11 cellular contexts compared by ENCODE assay signal in the genomic region with DNA sequence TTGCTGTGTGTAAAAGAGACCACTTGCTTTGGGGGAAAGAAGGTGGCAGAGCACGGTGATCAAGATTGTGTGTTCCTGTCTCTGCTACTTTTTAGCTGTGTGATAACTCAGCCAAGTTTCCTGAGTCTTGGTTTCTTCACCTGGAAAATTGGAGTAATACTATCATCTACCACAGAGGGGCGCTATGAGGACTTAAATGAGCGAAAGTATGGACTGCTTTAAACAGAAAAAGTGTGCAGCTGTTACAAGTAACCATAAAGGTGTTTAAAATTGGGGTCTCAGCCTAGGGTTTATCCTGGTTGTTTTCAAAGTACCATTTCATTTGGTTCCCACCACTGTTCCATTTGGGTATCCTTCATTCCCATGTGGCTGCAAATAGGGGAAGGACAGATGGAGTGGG.
DNase-seq lines count a peak whose midpoint lies in the region; ATAC-seq and TF ChIP-seq lines count a peak whose summit lies in the region.
"Had no signal": no experiment of that assay in that cellular context is flagged by ENCODE, and none has a peak within 500 bp of the region (broad histone marks: within the 10 kb centered on the region; RNA-seq: fewer than 3 reads in every experiment).

No MANE protein-coding gene starts in this region.

- intact Hi-C loops in mucosa of descending colon (cut with DNase I, micrococcal nuclease) = no loop called here

- no peak overlapping the region for H2AFZ ChIP-seq in smooth muscle cell (ENCODE audit: low read depth)

- peaks cover 24% of the 10 kb centered on the region for H3K27me3 ChIP-seq in smooth muscle cell (ENCODE audit: low read depth)

- no peaks in the 10 kb centered on the region for H3K9me3 ChIP-seq in smooth muscle cell (replicated peaks; ENCODE audit: low read depth)
- H3K9me3 ChIP-seq in mucosa of descending colon = no peaks in the 10 kb centered on the region

- no peak overlapping the region for H3K27ac ChIP-seq in smooth muscle cell (ENCODE audit: low read depth)

- H3K4me3 ChIP-seq in epithelial cell of esophagus (ENCODE audit: low read length) = no peak overlapping the region
- H3K4me3 ChIP-seq in smooth muscle cell = no peak overlapping the region
- no peak overlapping the region for H3K4me3 ChIP-seq in mucosa of descending colon

- no peak overlapping the region for H3K9ac ChIP-seq in smooth muscle cell (ENCODE audit: low read depth)

- H3K4me3 Mint-ChIP-seq in activated CD4-positive, alpha-beta T cell treated with anti-CD3 and anti-CD28 coated beads, Interleukin-2, amount 10 ng/mL, durations not matched to agents 7 days and 5 days = no peak overlapping the region
- H3K4me3 Mint-ChIP-seq: naive thymus-derived CD8-positive, alpha-beta T cell had no signal

- no peak for ATAC-seq in mucosa of descending colon
- ATAC-seq: naive thymus-derived CD8-positive, alpha-beta T cell had no signal

- POLR2A ChIA-PET in activated CD4-positive, alpha-beta T cell treated with anti-CD3 and anti-CD28 coated beads, Interleukin-2, amount 10 ng/mL, durations not matched to agents 7 days and 5 days (lab: Charles Lee) = no interaction called here

- no peak for TF ChIP-seq CTCF in epithelial cell of esophagus (IDR thresholded peaks at IDR 0.05; ENCODE audit: insufficient read depth, low read depth, low read length, missing control alignments)
- TF ChIP-seq CTCF in smooth muscle cell (IDR thresholded peaks at IDR 0.05; ENCODE audit: borderline replicate concordance, insufficient read depth, poor library complexity, severe bottlenecking) = peak; percentile 53
- no peak for TF ChIP-seq CTCF in mucosa of descending colon (IDR thresholded peaks at IDR 0.05)

- WGBS in smooth muscle cell (ENCODE audit: low lambda C conversion rate) = 11% methylated on average over 3 of the region's 3 CpGs

- H3K36me3 ChIP-seq in smooth muscle cell (ENCODE audit: low read depth) = no peaks in the 10 kb centered on the region
- H3K36me3 ChIP-seq in mucosa of descending colon (ENCODE audit: low read depth) = no peaks in the 10 kb centered on the region

- no peaks in the 10 kb centered on the region for H3K9me3 Mint-ChIP-seq in activated CD4-positive, alpha-beta T cell treated with anti-CD3 and anti-CD28 coated beads, Interleukin-2, amount 10 ng/mL, durations not matched to agents 7 days and 5 days

- H3K4me1 ChIP-seq in smooth muscle cell (ENCODE audit: low read depth) = no peaks in the 10 kb centered on the region
- no peaks in the 10 kb centered on the region for H3K4me1 ChIP-seq in mucosa of descending colon (ENCODE audit: low read depth)

- peaks cover 7% of the 10 kb centered on the region for H3K27me3 Mint-ChIP-seq in activated CD4-positive, alpha-beta T cell treated with anti-CD3 and anti-CD28 coated beads, Interleukin-2, amount 10 ng/mL, durations not matched to agents 7 days and 5 days

- H3K4me1 Mint-ChIP-seq in activated CD4-positive, alpha-beta T cell treated with anti-CD3 and anti-CD28 coated beads, Interleukin-2, amount 10 ng/mL, durations not matched to agents 7 days and 5 days = no peaks in the 10 kb centered on the region

- H3K27ac Mint-ChIP-seq in activated CD4-positive, alpha-beta T cell treated with anti-CD3 and anti-CD28 coated beads, Interleukin-2, amount 10 ng/mL, durations not matched to agents 7 days and 5 days = no peak overlapping the region
- H3K27ac Mint-ChIP-seq: naive thymus-derived CD8-positive, alpha-beta T cell had no signal

- peak; percentile 8 for DNase-seq in activated CD4-positive, alpha-beta T cell treated with anti-CD3 and anti-CD28 coated beads, Interleukin-2, amount 10 ng/mL, durations not matched to agents 7 days and 5 days
- no peak for DNase-seq in activated CD4-positive, alpha-beta T cell treated with anti-CD3 and anti-CD28 coated beads for 4 hours
- DNase-seq in NCI-H460 (ENCODE audit: extremely low read depth, low read depth) (peak; percentile 9), epithelial cell of esophagus (ENCODE audit: low read depth) (peak; percentile 5), smooth muscle cell (lab: John Stamatoyannopoulos, UW; ENCODE audit: unreplicated experiment) (no peak), mucosa of descending colon (no peak), HCEC 1CT (no peak), NCI-H2029 treated with DMSO at 0.1 percent for 48 hours (lab: John Stamatoyannopoulos, UW) (no peak)
- DNase-seq: effector CD4-positive, alpha-beta T cell; GOT3; naive thymus-derived CD8-positive, alpha-beta T cell had no signal

- H3K36me3 Mint-ChIP-seq in activated CD4-positive, alpha-beta T cell treated with anti-CD3 and anti-CD28 coated beads, Interleukin-2, amount 10 ng/mL, durations not matched to agents 7 days and 5 days (ENCODE audit: low read depth) = no peaks in the 10 kb centered on the region
- H3K36me3 Mint-ChIP-seq: naive thymus-derived CD8-positive, alpha-beta T cell had no signal

- no peaks in the 10 kb centered on the region for H3K79me2 ChIP-seq in smooth muscle cell (ENCODE audit: low read depth)

- CTCF ChIA-PET in activated CD4-positive, alpha-beta T cell treated with anti-CD3 and anti-CD28 coated beads, Interleukin-2, amount 10 ng/mL, durations not matched to agents 7 days and 5 days (lab: Charles Lee) = no interaction called here

- no peaks in the 10 kb centered on the region for H4K20me1 ChIP-seq in smooth muscle cell (ENCODE audit: low read depth)

- no peaks in the 10 kb centered on the region for H3F3A ChIP-seq in smooth muscle cell (ENCODE audit: low read depth)

- H3K4me2 ChIP-seq in smooth muscle cell = no peak overlapping the region

Comparison
In these comparisons a context has a peak if more than half of its experiments do, and no peak if none do; other contexts are left out.
1. DNase-seq: peak in activated CD4-positive, alpha-beta T cell treated with anti-CD3 and anti-CD28 coated beads, Interleukin-2, amount 10 ng/mL, durations not matched to agents 7 days and 5 days (single experiment), NCI-H460 (single experiment) and epithelial cell of esophagus (single experiment); none in activated CD4-positive, alpha-beta T cell treated with anti-CD3 and anti-CD28 coated beads for 4 hours (0 of 2), smooth muscle cell (single experiment), mucosa of descending colon (0 of 3), HCEC 1CT (single experiment) and NCI-H2029 treated with DMSO at 0.1 percent for 48 hours (single experiment).